ENCODE assay signal across 16 cellular contexts in the genomic region with DNA sequence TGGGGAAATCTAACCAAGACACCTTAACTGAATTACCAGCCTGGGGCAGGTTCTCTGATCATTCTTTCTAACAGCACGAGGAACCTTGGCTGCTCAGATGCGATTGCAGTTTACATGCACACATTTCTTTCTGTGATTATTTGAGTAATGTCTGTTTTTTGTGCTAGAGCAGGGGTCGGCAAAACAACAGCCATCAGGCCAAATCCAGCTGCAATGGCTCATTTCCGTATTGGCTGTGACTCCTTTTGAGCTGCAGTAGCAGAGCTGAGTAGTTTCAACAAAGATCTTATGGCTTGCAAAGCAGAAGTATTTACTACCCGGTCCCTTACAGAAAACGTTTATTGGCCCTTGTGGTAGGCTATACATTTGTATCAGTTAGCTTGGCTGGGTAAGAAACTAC.
"Had no signal": no experiment of that assay in that cellular context is flagged by ENCODE, and none has a peak within 500 bp of the region (broad histone marks: within the 10 kb centered on the region; RNA-seq: fewer than 3 reads in every experiment).

No MANE protein-coding gene starts in this region.

- H3K4me3 Mint-ChIP-seq: naive thymus-derived CD4-positive, alpha-beta T cell; stimulated activated naive CD8-positive, alpha-beta T cell treated with anti-CD3 and anti-CD28 coated beads, Interleukin-15, amount 100 ng/mL, for 72 hours had no signal

- H3K9ac ChIP-seq: parathyroid adenoma had no signal

- H3K36me3 ChIP-seq: prostate gland, suprapubic skin, thyroid gland, vagina had no signal

- H3K9me3 ChIP-seq: prostate gland, suprapubic skin, thyroid gland, vagina had no signal

- H3K4me3 ChIP-seq: lung, prostate gland, skin epidermis, suprapubic skin, thyroid gland, vagina had no signal

- ATAC-seq: naive thymus-derived CD4-positive, alpha-beta T cell; right cardiac atrium; stimulated activated naive CD8-positive, alpha-beta T cell treated with anti-CD3 and anti-CD28 coated beads, Interleukin-15, amount 100 ng/mL, for 72 hours had no signal

- H3K9me3 Mint-ChIP-seq: stimulated activated naive CD8-positive, alpha-beta T cell treated with anti-CD3 and anti-CD28 coated beads, Interleukin-15, amount 100 ng/mL, for 72 hours had no signal

- H3K27me3 ChIP-seq: thyroid gland, vagina had no signal

- H2AFZ ChIP-seq: parathyroid adenoma had no signal

- DNase-seq: effector memory CD4-positive, alpha-beta T cell; midbrain; naive thymus-derived CD4-positive, alpha-beta T cell; right cardiac atrium; stimulated activated CD4-positive, alpha-beta T cell treated with anti-CD3 and anti-CD28 coated beads, Interleukin-15, amount 100 ng/mL, for 24 hours; stimulated activated CD4-positive, alpha-beta T cell treated with anti-CD3 and anti-CD28 coated beads, Interleukin-2, amount 100 ng/mL, for 48 hours; stimulated activated naive CD4-positive, alpha-beta T cell; stimulated activated naive CD8-positive, alpha-beta T cell treated with anti-CD3 and anti-CD28 coated beads, Interleukin-15, amount 100 ng/mL, for 72 hours; thyroid gland; trophoblast cell had no signal

- H3K27ac ChIP-seq: parathyroid adenoma, prostate gland, skin epidermis, suprapubic skin, thyroid gland, vagina had no signal

- H3K4me1 Mint-ChIP-seq: stimulated activated naive CD8-positive, alpha-beta T cell treated with anti-CD3 and anti-CD28 coated beads, Interleukin-15, amount 100 ng/mL, for 72 hours had no signal

- H3K4me1 ChIP-seq: parathyroid adenoma, prostate gland, suprapubic skin, thyroid gland, vagina had no signal
